8 cellular contexts compared by ENCODE assay signal in genomic region chrX:19673334-19674040, GRCh38.
DNase-seq lines count a peak whose midpoint lies in the region; ATAC-seq and TF ChIP-seq lines count a peak whose summit lies in the region.

No MANE protein-coding gene starts in this region.

- H3K79me1 ChIP-seq in mesendoderm (ENCODE audit: low read length): no peaks in the 10 kb centered on the region

- no peaks in the 10 kb centered on the region for H3K4me1 ChIP-seq in mesendoderm (ENCODE audit: control insufficient read depth, low read depth, low read length)

- intact Hi-C loops in CD14-positive monocyte (cut with micrococcal nuclease): no loop called here

- H3K4me2 ChIP-seq in mesendoderm (ENCODE audit: low read length): no peak overlapping the region

- no peak for ATAC-seq in central memory CD8-positive, alpha-beta T cell (replicated peaks; ENCODE audit: extremely low read depth, poor library complexity, severe bottlenecking)

- no peak overlapping the region for H3K4ac ChIP-seq in mesendoderm (ENCODE audit: low read depth, low read length)

- no peak overlapping the region for H3K27ac ChIP-seq in mesendoderm (ENCODE audit: low read depth, low read length)

- no peak overlapping the region for H4K8ac ChIP-seq in mesendoderm (ENCODE audit: low read depth, low read length)

- no peak overlapping the region for H2BK120ac ChIP-seq in mesendoderm (ENCODE audit: low read depth, low read length)

- H3K4me3 ChIP-seq in mesendoderm (ENCODE audit: low read length): no peak overlapping the region

- H3K4me3 Mint-ChIP-seq in CD14-positive monocyte: no peak overlapping the region
- H3K4me3 Mint-ChIP-seq in central memory CD8-positive, alpha-beta T cell: peak overlapping the region; percentile 60
- H3K4me3 Mint-ChIP-seq in nephron progenitor cell: no peak overlapping the region

- H3K27me3 Mint-ChIP-seq in CD14-positive monocyte (ENCODE audit: low read depth in 3 of 3) (peaks cover 0 to 6% (median 0%) of the 10 kb centered on the region in 3 donors), nephron progenitor cell (ENCODE audit: low read depth, poor library complexity) (peaks cover 4% of the 10 kb centered on the region)
- no peaks in the 10 kb centered on the region for H3K27me3 Mint-ChIP-seq in central memory CD8-positive, alpha-beta T cell

- no peaks in the 10 kb centered on the region for H3K36me3 ChIP-seq in mesendoderm (ENCODE audit: control insufficient read depth, insufficient read depth, low read length)

- H3K36me3 Mint-ChIP-seq in CD14-positive monocyte (peaks cover 18 to 22% of the 10 kb centered on the region in 2 donors), nephron progenitor cell (ENCODE audit: low read depth) (no peaks in the 10 kb centered on the region)
- H3K36me3 Mint-ChIP-seq in central memory CD8-positive, alpha-beta T cell (ENCODE audit: insufficient read depth): peaks cover 34% of the 10 kb centered on the region

- no peak overlapping the region for H3K18ac ChIP-seq in mesendoderm (ENCODE audit: low read length)

- H3K9me3 Mint-ChIP-seq in CD14-positive monocyte (no peaks in the 10 kb centered on the region), nephron progenitor cell (peaks cover 43% of the 10 kb centered on the region)
- H3K9me3 Mint-ChIP-seq in central memory CD8-positive, alpha-beta T cell: no peaks in the 10 kb centered on the region

- WGBS in mesendoderm (ENCODE audit: extremely low coverage, insufficient coverage, low lambda C conversion rate): no CpG with 5 or more reads among the region's 5 CpGs

- no peak overlapping the region for H3K56ac ChIP-seq in mesendoderm (ENCODE audit: low read length)

- peak overlapping the region in 5 of 7 donors; percentile 33 to 86 (median 66) for H3K27ac Mint-ChIP-seq in CD14-positive monocyte
- H3K27ac Mint-ChIP-seq in central memory CD8-positive, alpha-beta T cell (ENCODE audit: low read depth): peak overlapping the region; percentile 91
- no peak overlapping the region for H3K27ac Mint-ChIP-seq in nephron progenitor cell

- H2BK5ac ChIP-seq in mesendoderm (ENCODE audit: low read length): no peak overlapping the region

- H3K9ac ChIP-seq in mesendoderm (ENCODE audit: low read length): no peak overlapping the region

- no peaks in the 10 kb centered on the region for H3K79me2 ChIP-seq in mesendoderm (ENCODE audit: control insufficient read depth, insufficient read depth, low read length)

- no peak overlapping the region for H2BK15ac ChIP-seq in mesendoderm (replicated peaks; ENCODE audit: low read depth)

- H3K27me3 ChIP-seq in mesendoderm (ENCODE audit: insufficient read depth, low read length, poor library complexity): no peaks in the 10 kb centered on the region

- H3K4me1 Mint-ChIP-seq in CD14-positive monocyte (peaks cover 29% of the 10 kb centered on the region), nephron progenitor cell (peaks cover 24% of the 10 kb centered on the region)
- H3K4me1 Mint-ChIP-seq in central memory CD8-positive, alpha-beta T cell: peaks cover 59% of the 10 kb centered on the region

- H4K5ac ChIP-seq in mesendoderm (ENCODE audit: low read length): no peak overlapping the region

- no peak overlapping the region for H3K23ac ChIP-seq in mesendoderm (ENCODE audit: low read length)

- DNase-seq in CD14-positive monocyte (ENCODE audit: low spot score) (no peak), Kasumi-1 (lab: John Stamatoyannopoulos, UW) (peak; percentile 63 to 75), mesendoderm (peak; percentile 60), nephron progenitor cell (no peak), NCI-H1436 treated with DMSO at 0.1 percent for 48 hours (lab: John Stamatoyannopoulos, UW) (no peak), GM13977 (ENCODE audit: low spot score) (no peak), NCI-H82 treated with DMSO at 0.1 percent for 48 hours (lab: John Stamatoyannopoulos, UW; ENCODE audit: unreplicated experiment) (no peak)
- DNase-seq in central memory CD8-positive, alpha-beta T cell (ENCODE audit: low spot score in 2 of 2): no peak

- TF ChIP-seq CTCF in CD14-positive monocyte (IDR thresholded peaks at IDR 0.05) (no peak), nephron progenitor cell (IDR thresholded peaks at IDR 0.05) (no peak), GM13977 (IDR thresholded peaks at IDR 0.05; ENCODE audit: extremely low read depth, insufficient read depth, missing control alignments) (no peak)

- in situ Hi-C loops in GM13977 (cut with MboI; ENCODE audit: low pct_unique_long_range_greater_than_20kb, low sequenced_read_pairs, unreplicated experiment): no loop called here

- no peak overlapping the region for H2AK5ac ChIP-seq in mesendoderm (ENCODE audit: low read length)

Comparison
In these comparisons a context has a peak if more than half of its experiments do, and no peak if none do; other contexts are left out.
1. DNase-seq: peak in Kasumi-1 (2 of 2) and mesendoderm (single experiment); none in CD14-positive monocyte (single experiment), central memory CD8-positive, alpha-beta T cell (0 of 2), nephron progenitor cell (single experiment), NCI-H1436 treated with DMSO at 0.1 percent for 48 hours (single experiment), GM13977 (single experiment) and NCI-H82 treated with DMSO at 0.1 percent for 48 hours (single experiment).